Comparison of ENCODE assay signal across 25 cellular contexts in genomic region chr5:175697846-175698245, GRCh38. TPM values are rescaled to one million over a fixed set of nuclear protein-coding genes. Genes with fewer than 3 reads are reported as not detected.
A peak's percentile ranks its signal among the peaks of the same experiment; 100 is the strongest.
DNase-seq lines count a peak whose midpoint lies in the region; ATAC-seq and TF ChIP-seq lines count a peak whose summit lies in the region.
"Had no signal": no experiment of that assay in that cellular context is flagged by ENCODE, and none has a peak within 500 bp of the region (broad histone marks: within the 10 kb centered on the region; RNA-seq: fewer than 3 reads in every experiment).

No MANE protein-coding gene starts in this region.

- H3K27ac Mint-ChIP-seq in T-helper 2 cell treated with Interferon-gamma antibody and Interleukin-4, amounts not matched to agents 5 μg/mL and 100 μg/mL, for 36 hours, result peak overlapping the region; percentile 67
- H3K27ac Mint-ChIP-seq in dendritic cell treated with granulocyte-macrophage colony-stimulating factor and Interleukin-4, amounts not matched to agents 40 ng/mL and 50 ng/mL, for 4 days, result peak overlapping the region; percentile 51

- no peaks in the 10 kb centered on the region for H3K36me3 ChIP-seq in tibial artery
- no peaks in the 10 kb centered on the region for H3K36me3 ChIP-seq in ascending aorta
- H3K36me3 ChIP-seq: thyroid gland had no signal

- H3K9me3 ChIP-seq in tibial artery, result no peaks in the 10 kb centered on the region
- no peaks in the 10 kb centered on the region for H3K9me3 ChIP-seq in ascending aorta
- H3K9me3 ChIP-seq: SK-N-SH, thyroid gland had no signal

- H3K27me3 Mint-ChIP-seq in T-helper 2 cell treated with Interferon-gamma antibody and Interleukin-4, amounts not matched to agents 5 μg/mL and 100 μg/mL, for 36 hours (ENCODE audit: low read depth), result no peaks in the 10 kb centered on the region
- H3K27me3 Mint-ChIP-seq in dendritic cell treated with granulocyte-macrophage colony-stimulating factor and Interleukin-4, amounts not matched to agents 40 ng/mL and 50 ng/mL, for 4 days, result no peaks in the 10 kb centered on the region

- H3K4me1 ChIP-seq in tibial artery (peaks cover 0 to 6% (median 5%) of the 10 kb centered on the region in 4 donors), ascending aorta (peaks cover 0 to 2% of the 10 kb centered on the region in 2 donors)
- H3K4me1 ChIP-seq: thyroid gland had no signal

- intact Hi-C loops in cardiac septum (cut with DNase I), result no loop called here
- intact Hi-C loops in left cardiac atrium (cut with DNase I), result no loop called here
- intact Hi-C loops in dendritic cell treated with granulocyte-macrophage colony-stimulating factor and Interleukin-4, amounts not matched to agents 40 ng/mL and 50 ng/mL, for 4 days (cut with micrococcal nuclease), result loop anchor here (5.0 to 10.0 kb wide), 3 partner anchors 41 to 146 kb away; partner anchors contain the start of gene HRH2
- intact Hi-C loops in tibial artery (cut with DNase I; ENCODE audit: low total_unique reads), result no loop called here
- intact Hi-C loops in ascending aorta (cut with DNase I), result no loop called here

- H3K36me3 Mint-ChIP-seq in T-helper 2 cell treated with Interferon-gamma antibody and Interleukin-4, amounts not matched to agents 5 μg/mL and 100 μg/mL, for 36 hours (ENCODE audit: low read depth), result peaks cover 28% of the 10 kb centered on the region
- H3K36me3 Mint-ChIP-seq in dendritic cell treated with granulocyte-macrophage colony-stimulating factor and Interleukin-4, amounts not matched to agents 40 ng/mL and 50 ng/mL, for 4 days (ENCODE audit: low read depth), result peaks cover 76% of the 10 kb centered on the region

- peaks cover 33% of the 10 kb centered on the region for H3K4me1 Mint-ChIP-seq in T-helper 2 cell treated with Interferon-gamma antibody and Interleukin-4, amounts not matched to agents 5 μg/mL and 100 μg/mL, for 36 hours (ENCODE audit: low read depth)
- H3K4me1 Mint-ChIP-seq in dendritic cell treated with granulocyte-macrophage colony-stimulating factor and Interleukin-4, amounts not matched to agents 40 ng/mL and 50 ng/mL, for 4 days (ENCODE audit: low read depth), result peaks cover 47% of the 10 kb centered on the region

- H3K9me3 Mint-ChIP-seq in T-helper 2 cell treated with Interferon-gamma antibody and Interleukin-4, amounts not matched to agents 5 μg/mL and 100 μg/mL, for 36 hours, result no peaks in the 10 kb centered on the region
- H3K9me3 Mint-ChIP-seq in dendritic cell treated with granulocyte-macrophage colony-stimulating factor and Interleukin-4, amounts not matched to agents 40 ng/mL and 50 ng/mL, for 4 days, result no peaks in the 10 kb centered on the region

- H3K4me3 ChIP-seq in tibial artery (no peak overlapping the region), ascending aorta (no peak overlapping the region)
- H3K4me3 ChIP-seq: GM12878, heart right ventricle, skin epidermis, thyroid gland had no signal

- H3K27ac ChIP-seq in tibial artery (no peak overlapping the region), ascending aorta (no peak overlapping the region)
- H3K27ac ChIP-seq: heart right ventricle, skin epidermis, thyroid gland had no signal

- peak overlapping the region; percentile 47 for H3K4me3 Mint-ChIP-seq in T-helper 2 cell treated with Interferon-gamma antibody and Interleukin-4, amounts not matched to agents 5 μg/mL and 100 μg/mL, for 36 hours
- H3K4me3 Mint-ChIP-seq in dendritic cell treated with granulocyte-macrophage colony-stimulating factor and Interleukin-4, amounts not matched to agents 40 ng/mL and 50 ng/mL, for 4 days, result no peak overlapping the region

- H3K27me3 ChIP-seq in tibial artery (no peaks in the 10 kb centered on the region), ascending aorta (no peaks in the 10 kb centered on the region)
- H3K27me3 ChIP-seq: heart right ventricle, thyroid gland had no signal

- no peak for ATAC-seq in left cardiac atrium
- ATAC-seq: GM12878, heart right ventricle, left lobe of liver had no signal

- no peak for DNase-seq in T-helper 2 cell treated with Interferon-gamma antibody and Interleukin-4, amounts not matched to agents 5 μg/mL and 100 μg/mL, for 36 hours (ENCODE audit: low spot score)
- DNase-seq in T-helper 2 cell (no peak), cardiac septum (ENCODE audit: low spot score) (peak; percentile 63), left cardiac atrium (no peak), tibial artery (peak; percentile 7 to 28), medulla oblongata (ENCODE audit: extremely low spot score) (no peak), ascending aorta (ENCODE audit: low spot score in 2 of 2) (no peak)
- DNase-seq: AML-193; DND-41; effector CD8-positive, alpha-beta T cell; erythroblast; foreskin fibroblast; heart right ventricle; midbrain; NCI-H2171; NCI-H524; RPMI8226; SK-N-SH; stimulated activated CD4-positive, alpha-beta T cell treated with anti-CD3 and anti-CD28 coated beads, Interleukin-2, amount 100 ng/mL, for 48 hours; stimulated activated naive CD4-positive, alpha-beta T cell; thyroid gland had no signal

- no peak for TF ChIP-seq CTCF in tibial artery (IDR thresholded peaks at IDR 0.05)
- no peak for TF ChIP-seq CTCF in ascending aorta (IDR thresholded peaks at IDR 0.05)

RNA-seq across cellular contexts. Expression of gene HRH2, which starts 40.0 kb away (rescaled TPM):
- 60.1 TPM for total RNA-seq in cardiac septum
- 10 to 100 TPM; 20.0 to 24.3 TPM for total RNA-seq in left cardiac atrium
- 7.5 TPM for total RNA-seq in ascending aorta

Comparison
In these comparisons a context has a peak if more than half of its experiments do, and no peak if none do; other contexts are left out.
1. DNase-seq: peak in cardiac septum (single experiment) and tibial artery (2 of 2); none in T-helper 2 cell treated with Interferon-gamma antibody and Interleukin-4, amounts not matched to agents 5 μg/mL and 100 μg/mL, for 36 hours (single experiment), T-helper 2 cell (0 of 5), left cardiac atrium (single experiment), medulla oblongata (single experiment) and ascending aorta (0 of 2).